15 cellular contexts compared by ENCODE assay signal in genomic region chr19:47152205-47152604, GRCh38. TPM values are rescaled to one million over a fixed set of nuclear protein-coding genes. Genes with fewer than 3 reads are reported as not detected.
DNase-seq lines count a peak whose midpoint lies in the region; ATAC-seq, FAIRE-seq and TF ChIP-seq lines count a peak whose summit lies in the region.
"Had no signal": no experiment of that assay in that cellular context is flagged by ENCODE, and none has a peak within 500 bp of the region (broad histone marks: within the 10 kb centered on the region; RNA-seq: fewer than 3 reads in every experiment).

No MANE protein-coding gene starts in this region.

- H3K36me3 Mint-ChIP-seq in MCF 10A (ENCODE audit: insufficient read depth, unreplicated experiment), result peaks cover 82% of the 10 kb centered on the region

- WGBS in K562 (ENCODE audit: insufficient coverage, low coverage, missing lambda C conversion rate), result 79% methylated on average over 1 of the region's 1 CpG
- WGBS in mesodermal cell (ENCODE audit: insufficient coverage in 2 of 2), 2 experiments, result no CpG with 5 or more reads among the region's 1 CpG
- WGBS in urinary bladder, result 54% methylated on average over 1 of the region's 1 CpG

- CTCF ChIA-PET in MCF 10A (lab: Yijun Ruan, JAX), result interaction anchor here (1.8 to 3.1 kb wide), 2 partner anchors 93 to 95 kb away, joined by 6 to 12 read pairs; no protein-coding TSS in a partner anchor
- CTCF ChIA-PET in K562 (lab: Yijun Ruan, JAX; ENCODE audit: low intra/inter-chr PET ratio), result interaction anchor here (0.7 kb wide), 1 partner anchor 92 kb away, joined by 3 read pairs; no protein-coding TSS in a partner anchor

- no peak overlapping the region for H3K9ac ChIP-seq in K562 (ENCODE audit: insufficient read depth in 1 of 2, low read depth in 2 of 2, low read length in 2 of 2)

- TF ChIP-seq EP300 in K562 (IDR thresholded peaks at IDR 0.05; ENCODE audit: low read length), result no peak

- H3K4me3 ChIP-seq in breast epithelium (no peak overlapping the region), K562 (no peak overlapping the region), mesodermal cell (ENCODE audit: extremely low read depth, insufficient read depth, low read length, poor library complexity, severe bottlenecking) (no peak overlapping the region), urinary bladder (ENCODE audit: low read depth, low read length) (no peak overlapping the region)
- H3K4me3 ChIP-seq: testis had no signal

- in situ Hi-C loops in K562 (cut with MboI), result loop anchor here (5.0 to 10.0 kb wide), 2 partner anchors 95 to 263 kb away; partner anchors contain the start of gene MEIS3

- ATAC-seq in K562, result no peak
- ATAC-seq in HG03354 (IDR thresholded peaks at IDR 0.05; ENCODE audit: poor library complexity, severe bottlenecking, unreplicated experiment), result no peak
- no peak for ATAC-seq in GM19467 (IDR thresholded peaks at IDR 0.05; ENCODE audit: unreplicated experiment)

- FAIRE-seq in K562 (lab: Jason Lieb, UNC), result no peak

- H3K79me2 ChIP-seq in K562 (ENCODE audit: control insufficient read depth, insufficient read depth, low read length), result peaks cover 55% of the 10 kb centered on the region

- intact Hi-C loops in MCF 10A (cut with micrococcal nuclease), result no loop called here
- intact Hi-C loops in breast epithelium (cut with DNase I; ENCODE audit: low total_unique reads), result no loop called here
- intact Hi-C loops in K562 (cut with micrococcal nuclease), result loop anchor here (5.0 kb wide), 2 partner anchors 75 to 90 kb away; no protein-coding TSS in a partner anchor

- H3K27ac ChIP-seq in breast epithelium (peak overlapping the region in 1 of 2 donors; percentile 5), K562 (ENCODE audit: extremely low read depth, low read depth, low read length) (peak overlapping the region; percentile 10; the same call in 1 of the 3 replicates), mesodermal cell (ENCODE audit: low read depth, low read length, severe bottlenecking) (peak overlapping the region; percentile 45), urinary bladder (ENCODE audit: low read depth) (peak overlapping the region; percentile 38)
- H3K27ac ChIP-seq: testis had no signal

- POLR2A ChIA-PET in MCF 10A (lab: Yijun Ruan, JAX) (interaction anchor here (0.6 to 2.0 kb wide), 11 partner anchors 9 to 1742 kb away, joined by 3 to 13 read pairs (median 5); partner anchors contain the start of gene ZC3H4), K562 (lab: Yijun Ruan, JAX) (interaction anchor here (0.6 kb wide), 1 partner anchor 75 kb away, joined by 3 read pairs; no protein-coding TSS in a partner anchor)

- DNase-seq in MCF 10A (ENCODE audit: unreplicated experiment) (no peak), breast epithelium (ENCODE audit: low spot score in 2 of 2) (no peak), K562 (ENCODE audit: extremely low read depth in 1 of 4, low spot score in 3 of 4) (no peak), NCI-H1436 (lab: John Stamatoyannopoulos, UW) (no peak)
- DNase-seq: ACHN; activated CD4-positive, alpha-beta T cell treated with anti-CD3 and anti-CD28 coated beads for 48 hours; activated T-cell treated with anti-CD3 and anti-CD28 coated beads, Interleukin-2, amount 50 U/mL, for 1 hour; kidney glomerular epithelial cell; NCI-H1694 treated with DMSO at 0.1 percent for 48 hours; T-helper 2 cell; testis had no signal

- H4K20me1 ChIP-seq in K562 (replicated peaks; ENCODE audit: control insufficient read depth, insufficient read depth, low read length), result no peaks in the 10 kb centered on the region; the same call in 1 of the 2 replicates

- no peaks in the 10 kb centered on the region for H3K9me1 ChIP-seq in K562 (ENCODE audit: control insufficient read depth, insufficient read depth, low read length)

- no peaks in the 10 kb centered on the region for H3K36me3 ChIP-seq in breast epithelium
- peaks cover 90% of the 10 kb centered on the region for H3K36me3 ChIP-seq in K562 (ENCODE audit: control insufficient read depth, insufficient read depth, low read length)
- peaks cover 88% of the 10 kb centered on the region for H3K36me3 ChIP-seq in mesodermal cell (ENCODE audit: control insufficient read depth, insufficient read depth, low read length)
- peaks cover 7% of the 10 kb centered on the region for H3K36me3 ChIP-seq in urinary bladder (ENCODE audit: insufficient read depth)

- TF ChIP-seq CTCF in MCF 10A (IDR thresholded peaks at IDR 0.05; ENCODE audit: unreplicated experiment) (no peak), breast epithelium (IDR thresholded peaks at IDR 0.05) (no peak), K562 (IDR thresholded peaks at IDR 0.05 in 2 of 3, conservative IDR thresholded peaks at IDR 0.05 in 1 of 3; ENCODE audit: insufficient read depth in 2 of 3, low read depth in 1 of 3, low read length in 3 of 3) (no peak)

- H2AFZ ChIP-seq in K562 (ENCODE audit: low read depth, low read length), result no peak overlapping the region

- H3K27me3 ChIP-seq in breast epithelium (no peaks in the 10 kb centered on the region), K562 (ENCODE audit: control insufficient read depth in 2 of 2, insufficient read depth in 2 of 2, low read length in 2 of 2) (no peaks in the 10 kb centered on the region)
- H3K27me3 ChIP-seq: testis had no signal

- no peaks in the 10 kb centered on the region for H3K27me3 Mint-ChIP-seq in MCF 10A (ENCODE audit: insufficient read depth, unreplicated experiment)

- no peak for TF ChIP-seq RAD21 in K562 (CRISPR knock-in tag; conservative IDR thresholded peaks at IDR 0.05 in 1 of 2, IDR thresholded peaks at IDR 0.05 in 1 of 2)

- peaks cover 13% of the 10 kb centered on the region for H3K4me1 Mint-ChIP-seq in MCF 10A (ENCODE audit: insufficient read depth, unreplicated experiment)

- H3K4me1 ChIP-seq in breast epithelium (peaks cover 0 to 1% of the 10 kb centered on the region in 2 donors), K562 (replicated peaks in 1 of 2; ENCODE audit: control insufficient read depth in 2 of 2, insufficient read depth in 2 of 2, low read length in 2 of 2) (peaks cover 2 to 8% of the 10 kb centered on the region in 2 experiments; a peak in 2 of 5 replicates), mesodermal cell (ENCODE audit: control insufficient read depth, insufficient read depth, low read length, poor library complexity, severe bottlenecking) (peaks cover 11% of the 10 kb centered on the region), urinary bladder (ENCODE audit: insufficient read depth) (peaks cover 1% of the 10 kb centered on the region)

- H3K4me2 ChIP-seq in K562 (ENCODE audit: insufficient read depth, low read length), result no peak overlapping the region

- H3K9me3 ChIP-seq in breast epithelium, result no peaks in the 10 kb centered on the region
- H3K9me3 ChIP-seq in K562 (replicated peaks; ENCODE audit: control insufficient read depth, insufficient read depth, low read depth, low read length), result no peaks in the 10 kb centered on the region
- H3K9me3 ChIP-seq in mesodermal cell (ENCODE audit: control insufficient read depth, low read length), result no peaks in the 10 kb centered on the region
- H3K9me3 ChIP-seq: testis had no signal

- H3K4me3 Mint-ChIP-seq in MCF 10A (ENCODE audit: unreplicated experiment), result no peak overlapping the region

- H3K27ac Mint-ChIP-seq in MCF 10A (ENCODE audit: low read depth, unreplicated experiment), result peak overlapping the region; percentile 79

- no peaks in the 10 kb centered on the region for H3K9me3 Mint-ChIP-seq in MCF 10A (ENCODE audit: unreplicated experiment)

- BruUV-seq in MCF 10A (replicated peaks; lab: Mats Ljungman, UMichigan) (no TSS peak), K562 (replicated peaks; lab: Mats Ljungman, UMichigan) (no TSS peak)

- no peak for TF ChIP-seq POLR2A in breast epithelium (IDR thresholded peaks at IDR 0.05)
- no peak for TF ChIP-seq POLR2A in K562 (conservative IDR thresholded peaks at IDR 0.05)

RNA-seq across cellular contexts. Expression of gene SAE1, which starts 21.6 kb away (rescaled TPM):
- total RNA-seq in MCF 10A (2022), result 76.1 and 81.7 TPM in 2 replicates
- total RNA-seq in breast epithelium, result 10 to 100 TPM; 44.6 to 61.4 (median 55.7) TPM
- 86.7 and 121 TPM in 2 replicates for total RNA-seq in K562 (2011; cell fraction: chromatin; rRNA removed; ENCODE audit: low replicate concordance)
- total RNA-seq in K562 (2011; cell fraction: nucleolus; rRNA removed), result 37.9 and 42.4 TPM in 2 replicates
- total RNA-seq in K562 (2011; cell fraction: nucleoplasm; rRNA removed), result 54.9 and 55.4 TPM in 2 replicates
- 194 and 213 TPM in 2 replicates for total RNA-seq in K562 (2014; rRNA removed)
- 215 and 244 TPM in 2 replicates for total RNA-seq in K562 (2014; rRNA removed; fragmentation: Illumina TruSeq; extraction: Trizol)
- 220 and 231 TPM in 2 replicates for total RNA-seq in K562 (2015; rRNA removed; fragmentation: Illumina TruSeq; extraction: Trizol)
- 205 and 217 TPM in 2 replicates for total RNA-seq in K562 (2021)
- 199 and 297 TPM in 2 replicates for polyA plus RNA-seq in K562 (2011; rRNA removed)
- 175 and 205 TPM in 2 replicates for polyA plus RNA-seq in K562 (2011; cell fraction: cytosol; rRNA removed)
- 41.2 and 60.5 TPM in 2 replicates for polyA plus RNA-seq in K562 (2011; cell fraction: nucleus; rRNA removed)
- polyA plus RNA-seq in K562 (2012), result 207 and 215 TPM in 2 replicates
- polyA plus RNA-seq in K562 (2014; fragmentation: Illumina TruSeq; extraction: Trizol), result 293 and 299 TPM in 2 replicates
- polyA plus RNA-seq in K562 (2014; fragmentation: Nextera tagmentation; extraction: Ambion mirVana), result 100 to 1,000 TPM in 1 of 2 experiments, 10 to 100 TPM in 1; 82.8 to 133 TPM
- 250 and 273 TPM in 2 replicates for polyA plus RNA-seq in K562 (2014; rRNA removed)
- polyA minus RNA-seq in K562 (2011; rRNA and poly(A)+ RNA removed), result 138 and 156 TPM in 2 replicates
- 63.5 and 64.3 TPM in 2 replicates for polyA minus RNA-seq in K562 (2011; cell fraction: cytosol; rRNA and poly(A)+ RNA removed)
- polyA minus RNA-seq in K562 (2011; cell fraction: nucleus; rRNA and poly(A)+ RNA removed), result 11.0 and 20.4 TPM in 2 replicates
- polyA plus RNA-seq in mesodermal cell (2013, experiment 1 of 2), result 161 TPM
- polyA plus RNA-seq in mesodermal cell (2013, experiment 2 of 2), result 149 TPM
- 81.4 TPM for total RNA-seq in urinary bladder
- polyA plus RNA-seq in urinary bladder, result 115 TPM

RNA-seq across cellular contexts. Expression of gene ZC3H4, which starts 38.6 kb away (rescaled TPM):
- total RNA-seq in MCF 10A (2022), result 41.4 and 41.8 TPM in 2 replicates
- total RNA-seq in breast epithelium, result 10 to 100 TPM; 17.7 to 23.4 (median 19.5) TPM
- 66.1 and 83.6 TPM in 2 replicates for total RNA-seq in K562 (2011; cell fraction: chromatin; rRNA removed; ENCODE audit: low replicate concordance)
- 24.1 and 34.0 TPM in 2 replicates for total RNA-seq in K562 (2011; cell fraction: nucleolus; rRNA removed)
- total RNA-seq in K562 (2011; cell fraction: nucleoplasm; rRNA removed), result 30.9 TPM in 2 replicates
- total RNA-seq in K562 (2014; rRNA removed), result 18.3 and 26.0 TPM in 2 replicates
- total RNA-seq in K562 (2014; rRNA removed; fragmentation: Illumina TruSeq; extraction: Trizol), result 19.6 and 24.1 TPM in 2 replicates
- 13.2 and 19.1 TPM in 2 replicates for total RNA-seq in K562 (2015; rRNA removed; fragmentation: Illumina TruSeq; extraction: Trizol)
- total RNA-seq in K562 (2021), result 59.5 and 75.6 TPM in 2 replicates
- polyA plus RNA-seq in K562 (2011; rRNA removed), result 4.0 and 5.3 TPM in 2 replicates
- 2.2 and 3.7 TPM in 2 replicates for polyA plus RNA-seq in K562 (2011; cell fraction: cytosol; rRNA removed)
- 14.1 and 22.9 TPM in 2 replicates for polyA plus RNA-seq in K562 (2011; cell fraction: nucleus; rRNA removed)
- polyA plus RNA-seq in K562 (2012), result 11.1 and 39.1 TPM in 2 replicates
- polyA plus RNA-seq in K562 (2014; fragmentation: Illumina TruSeq; extraction: Trizol), result 33.5 and 33.7 TPM in 2 replicates
- polyA plus RNA-seq in K562 (2014; fragmentation: Nextera tagmentation; extraction: Ambion mirVana), result 1 to 10 TPM; 2.2 to 8.0 TPM
- 14.4 and 17.6 TPM in 2 replicates for polyA plus RNA-seq in K562 (2014; rRNA removed)
- polyA minus RNA-seq in K562 (2011; rRNA and poly(A)+ RNA removed), result 14.0 and 14.6 TPM in 2 replicates
- polyA minus RNA-seq in K562 (2011; cell fraction: cytosol; rRNA and poly(A)+ RNA removed), result 23.3 and 31.7 TPM in 2 replicates
- 7.5 and 15.8 TPM in 2 replicates for polyA minus RNA-seq in K562 (2011; cell fraction: nucleus; rRNA and poly(A)+ RNA removed)
- 16.0 TPM for polyA plus RNA-seq in mesodermal cell (2013, experiment 1 of 2)
- polyA plus RNA-seq in mesodermal cell (2013, experiment 2 of 2), result 13.8 TPM
- total RNA-seq in urinary bladder, result 10.7 TPM
- polyA plus RNA-seq in urinary bladder, result 15.2 TPM
